18 cellular contexts compared by ENCODE assay signal in genomic region chr16:12685806-12686205, GRCh38.
DNase-seq lines count a peak whose midpoint lies in the region; ATAC-seq, FAIRE-seq and TF ChIP-seq lines count a peak whose summit lies in the region.
"Had no signal": no experiment of that assay in that cellular context is flagged by ENCODE, and none has a peak within 500 bp of the region (broad histone marks: within the 10 kb centered on the region; RNA-seq: fewer than 3 reads in every experiment).

No MANE protein-coding gene starts in this region.

- H3K23ac ChIP-seq in mesendoderm (ENCODE audit: low read length): no peak overlapping the region

- TF ChIP-seq CTCF in right lobe of liver (IDR thresholded peaks at IDR 0.05): no peak
- TF ChIP-seq CTCF in HepG2 (CRISPR knock-in tag; IDR thresholded peaks at IDR 0.05): no peak
- no peak for TF ChIP-seq CTCF in astrocyte of the spinal cord (IDR thresholded peaks at IDR 0.05; ENCODE audit: low read depth, low read length)

- in situ Hi-C loops in HepG2 (cut with HindIII; ENCODE audit: extremely low pct_ligation_motif_present, low pct_unique_long_range_greater_than_20kb) (no loop called here), astrocyte of the spinal cord (cut with HindIII; ENCODE audit: low sequenced_read_pairs) (no loop called here)

- H3K27ac ChIP-seq in right lobe of liver (no peak overlapping the region), HepG2 (ENCODE audit: extremely low read length, insufficient read depth, low read length) (no peak overlapping the region), mesendoderm (ENCODE audit: low read depth, low read length) (no peak overlapping the region)
- H3K27ac ChIP-seq: heart left ventricle, parathyroid adenoma had no signal

- no peak overlapping the region for H2AK5ac ChIP-seq in mesendoderm (ENCODE audit: low read length)

- H3K79me2 ChIP-seq in HepG2 (ENCODE audit: insufficient read depth, low read length) (no peaks in the 10 kb centered on the region), mesendoderm (ENCODE audit: control insufficient read depth, insufficient read depth, low read length) (no peaks in the 10 kb centered on the region)
- H3K79me2 ChIP-seq: parathyroid adenoma had no signal

- no peaks in the 10 kb centered on the region for H3K36me3 ChIP-seq in right lobe of liver
- H3K36me3 ChIP-seq in HepG2 (replicated peaks in 1 of 2; ENCODE audit: control insufficient read depth in 1 of 2, insufficient read depth in 2 of 2, low read length in 2 of 2): peaks cover 18 to 47% of the 10 kb centered on the region in 2 experiments
- no peaks in the 10 kb centered on the region for H3K36me3 ChIP-seq in mesendoderm (ENCODE audit: control insufficient read depth, insufficient read depth, low read length)
- H3K36me3 ChIP-seq: heart left ventricle had no signal

- CTCF ChIA-PET in HepG2 (lab: Yijun Ruan, JAX; ENCODE audit: low intra/inter-chr PET ratio, low total read pairs): no interaction called here

- no peak overlapping the region for H2BK15ac ChIP-seq in mesendoderm (replicated peaks; ENCODE audit: low read depth)

- intact Hi-C loops in right lobe of liver (cut with DNase I): no loop called here
- intact Hi-C loops in HepG2 (cut with micrococcal nuclease; ENCODE audit: unreplicated experiment): no loop called here

- 58% methylated on average over 3 of the region's 5 CpGs for WGBS in right lobe of liver (ENCODE audit: insufficient coverage, low coverage, low lambda C conversion rate, missing lambda C conversion rate)
- 98% methylated on average over 5 of the region's 5 CpGs for WGBS in HepG2 (ENCODE audit: low lambda C conversion rate)
- WGBS in mesendoderm (ENCODE audit: extremely low coverage, insufficient coverage, low lambda C conversion rate): no CpG with 5 or more reads among the region's 5 CpGs

- TF ChIP-seq POLR2A in right lobe of liver (IDR thresholded peaks at IDR 0.05): no peak
- TF ChIP-seq POLR2A in HepG2 (IDR thresholded peaks at IDR 0.05; ENCODE audit: insufficient read depth in 1 of 2, low read depth in 2 of 2, low read length in 2 of 2): no peak

- H3K4me3 ChIP-seq in right lobe of liver: no peak overlapping the region
- H3K4me3 ChIP-seq in HepG2 (replicated peaks in 1 of 3; ENCODE audit: insufficient read depth in 1 of 3, low read depth in 2 of 3, low read length in 3 of 3): no peak overlapping the region
- H3K4me3 ChIP-seq in astrocyte of the spinal cord (ENCODE audit: low read depth, low read length): no peak overlapping the region
- H3K4me3 ChIP-seq in mesendoderm (ENCODE audit: low read length): no peak overlapping the region
- H3K4me3 ChIP-seq: heart left ventricle, lung had no signal

- no peak for TF ChIP-seq RAD21 in HepG2 (CRISPR knock-in tag; IDR thresholded peaks at IDR 0.05)

- H3K9ac ChIP-seq in HepG2 (ENCODE audit: insufficient read depth, low read depth, low read length) (no peak overlapping the region), mesendoderm (ENCODE audit: low read length) (no peak overlapping the region)
- H3K9ac ChIP-seq: parathyroid adenoma had no signal

- no peak for FAIRE-seq in HepG2 (lab: Jason Lieb, UNC)
- FAIRE-seq: A204.1, GM12892 had no signal

- peak in 1 of 3 donors; percentile 39 for DNase-seq in right lobe of liver
- no peak for DNase-seq in HepG2 (ENCODE audit: low spot score)
- peak; percentile 66 for DNase-seq in astrocyte of the spinal cord (ENCODE audit: low read depth, low spot score)
- DNase-seq in mesendoderm: peak; percentile 8
- no peak for DNase-seq in central memory CD4-positive, alpha-beta T cell
- no peak for DNase-seq in activated CD4-positive, alpha-beta T cell treated with anti-CD3 and anti-CD28 coated beads for 48 hours
- DNase-seq: activated CD4-positive, alpha-beta T cell treated with anti-CD3 and anti-CD28 coated beads, Interleukin-2, amount 50 U/mL, for 1 hour; CD4-positive, CD25-positive, alpha-beta regulatory T cell; heart left ventricle; NCI-H1092 treated with DMSO at 0.1 percent for 48 hours; NCI-H2081 treated with DMSO at 0.1 percent for 48 hours; stimulated activated CD4-positive, alpha-beta T cell treated with anti-CD3 and anti-CD28 coated beads, Interleukin-2, amount 100 ng/mL, for 48 hours had no signal

- H3K18ac ChIP-seq in mesendoderm (ENCODE audit: low read length): no peak overlapping the region

- no peak overlapping the region for H3K4ac ChIP-seq in mesendoderm (ENCODE audit: low read depth, low read length)

- H3K9me3 ChIP-seq in right lobe of liver (no peaks in the 10 kb centered on the region), HepG2 (ENCODE audit: low read length) (no peaks in the 10 kb centered on the region)
- H3K9me3 ChIP-seq: heart left ventricle had no signal

- no peak overlapping the region for H3K56ac ChIP-seq in mesendoderm (ENCODE audit: low read length)

- no peaks in the 10 kb centered on the region for H4K20me1 ChIP-seq in HepG2 (ENCODE audit: insufficient read depth, low read length)

- ATAC-seq in right lobe of liver (peak; percentile 40 to 67 (median 55)), HepG2 (no peak), HG03095 (IDR thresholded peaks at IDR 0.05; ENCODE audit: unreplicated experiment) (no peak), GM18909 (IDR thresholded peaks at IDR 0.05; ENCODE audit: poor library complexity, unreplicated experiment) (no peak)

- POLR2A ChIA-PET in HepG2 (lab: Yijun Ruan, JAX): no interaction called here

- TF ChIP-seq EP300 in HepG2 (IDR thresholded peaks at IDR 0.05; ENCODE audit: low read depth in 2 of 2, low read length in 2 of 2) (no peak), HepG2 (CRISPR knock-in tag; IDR thresholded peaks at IDR 0.05; ENCODE audit: borderline replicate concordance) (no peak)

- H2BK5ac ChIP-seq in mesendoderm (ENCODE audit: low read length): no peak overlapping the region

- no TSS peak for BruUV-seq in HepG2 (replicated peaks; lab: Mats Ljungman, UMichigan)

- H2BK120ac ChIP-seq in mesendoderm (ENCODE audit: low read depth, low read length): no peak overlapping the region

- no peak overlapping the region for H4K8ac ChIP-seq in mesendoderm (ENCODE audit: low read depth, low read length)

- no peak overlapping the region for H4K5ac ChIP-seq in mesendoderm (ENCODE audit: low read length)

- H3K4me2 ChIP-seq in HepG2 (ENCODE audit: low read depth, low read length): no peak overlapping the region
- no peak overlapping the region for H3K4me2 ChIP-seq in mesendoderm (ENCODE audit: low read length)

- H3K27me3 ChIP-seq in right lobe of liver (no peaks in the 10 kb centered on the region), HepG2 (ENCODE audit: control insufficient read depth in 1 of 2, insufficient read depth in 2 of 2, low read length in 2 of 2) (no peaks in the 10 kb centered on the region), mesendoderm (ENCODE audit: insufficient read depth, low read length, poor library complexity) (no peaks in the 10 kb centered on the region)
- H3K27me3 ChIP-seq: heart left ventricle had no signal

- H2AFZ ChIP-seq in HepG2 (ENCODE audit: low read length): no peak overlapping the region
- H2AFZ ChIP-seq: parathyroid adenoma had no signal

- no peaks in the 10 kb centered on the region for H3K79me1 ChIP-seq in mesendoderm (ENCODE audit: low read length)

- H3K4me1 ChIP-seq in right lobe of liver (peaks cover 0 to 7% (median 0%) of the 10 kb centered on the region in 4 donors), HepG2 (ENCODE audit: insufficient read depth, low read length) (peaks cover 13% of the 10 kb centered on the region), mesendoderm (ENCODE audit: control insufficient read depth, low read depth, low read length) (no peaks in the 10 kb centered on the region)
- H3K4me1 ChIP-seq: heart left ventricle, parathyroid adenoma had no signal

TF ChIP-seq in HepG2, 621 proteins besides CTCF, POLR2A, EP300 and RAD21:
- TF ChIP-seq SYNCRIP (IDR thresholded peaks at IDR 0.05; ENCODE audit: insufficient read depth, low read depth, low read length) (no peak), CAMTA2 (CRISPR knock-in tag; IDR thresholded peaks at IDR 0.05; ENCODE audit: borderline replicate concordance) (no peak), ZNF816 (CRISPR knock-in tag; IDR thresholded peaks at IDR 0.05; ENCODE audit: borderline replicate concordance) (no peak), ZNF138 (CRISPR knock-in tag; IDR thresholded peaks at IDR 0.05; ENCODE audit: low read depth) (no peak), ZNF207 (IDR thresholded peaks at IDR 0.05; ENCODE audit: borderline replicate concordance) (no peak)

Comparison
In these comparisons a context has a peak if more than half of its experiments do, and no peak if none do; other contexts are left out.
1. ATAC-seq: peak in right lobe of liver (4 of 4); none in HepG2 (single experiment), HG03095 (single experiment) and GM18909 (single experiment).
2. DNase-seq: peak in astrocyte of the spinal cord (single experiment) and mesendoderm (single experiment); none in HepG2 (single experiment), central memory CD4-positive, alpha-beta T cell (single experiment) and activated CD4-positive, alpha-beta T cell treated with anti-CD3 and anti-CD28 coated beads for 48 hours (single experiment).